In genomic region chr9:98778711-98779530, GRCh38 we compare ENCODE assay signal across 16 cellular contexts. TPM values are rescaled to one million over a fixed set of nuclear protein-coding genes. Genes with fewer than 3 reads are reported as not detected.
A peak's percentile ranks its signal among the peaks of the same experiment; 100 is the strongest.
DNase-seq lines count a peak whose midpoint lies in the region; ATAC-seq and TF ChIP-seq lines count a peak whose summit lies in the region.
"Had no signal": no experiment of that assay in that cellular context is flagged by ENCODE, and none has a peak within 500 bp of the region (broad histone marks: within the 10 kb centered on the region; RNA-seq: fewer than 3 reads in every experiment).

No MANE protein-coding gene starts in this region.

- no peak for TF ChIP-seq CTCF in astrocyte of the spinal cord (IDR thresholded peaks at IDR 0.05; ENCODE audit: low read depth, low read length)

- DNase-seq in HuH-7 (ENCODE audit: low spot score) (peak; percentile 70), astrocyte of the spinal cord (ENCODE audit: low read depth, low spot score) (peak; percentile 35), kidney tubule cell (ENCODE audit: low spot score) (peak; percentile 75), pulmonary artery endothelial cell (ENCODE audit: low read depth, low spot score) (peak; percentile 72), NCI-H748 treated with DMSO at 0.1 percent for 48 hours (lab: John Stamatoyannopoulos, UW) (no peak), MG63 (no peak)
- DNase-seq: activated CD4-positive, alpha-beta T cell treated with anti-CD3 and anti-CD28 coated beads for 36 hours; activated naive CD8-positive, alpha-beta T cell treated with anti-CD3 and anti-CD28 coated beads, Interleukin-2, amount 50 U/mL, for 24 hours; DMS79; Karpas-422; kidney glomerular epithelial cell; NCI-H1417 treated with DMSO at 0.1 percent for 48 hours; SHP77 treated with DMSO at 0.1 percent for 48 hours; T-helper 9 cell had no signal

- peaks cover 19% of the 10 kb centered on the region for H3K36me3 ChIP-seq in MG63

- no peak for ATAC-seq in GM19324 (IDR thresholded peaks at IDR 0.05; ENCODE audit: low FRiP score, unreplicated experiment)
- ATAC-seq: activated CD4-positive, alpha-beta T cell treated with anti-CD3 and anti-CD28 coated beads for 36 hours; activated naive CD8-positive, alpha-beta T cell treated with anti-CD3 and anti-CD28 coated beads, Interleukin-2, amount 50 U/mL, for 24 hours; naive thymus-derived CD4-positive, alpha-beta T cell had no signal

- H3K4me3 ChIP-seq in astrocyte of the spinal cord (ENCODE audit: low read depth, low read length) (no peak overlapping the region), MG63 (no peak overlapping the region)

- H3K9me3 ChIP-seq in MG63: no peaks in the 10 kb centered on the region

- in situ Hi-C loops in astrocyte of the spinal cord (cut with HindIII; ENCODE audit: low sequenced_read_pairs): no loop called here

- no peaks in the 10 kb centered on the region for H3K27me3 ChIP-seq in MG63

RNA-seq across cellular contexts. Expression of gene ANKS6, which starts 17.4 kb away (rescaled TPM):
- total RNA-seq in pulmonary artery endothelial cell: 13.3 and 13.5 TPM in 2 replicates
- 7.8 and 29.1 TPM in 2 replicates for total RNA-seq in MG63 (2014; rRNA removed; shearing (Covaris generic); ENCODE audit: low replicate concordance)

RNA-seq across cellular contexts. Expression of gene GALNT12, which starts 28.5 kb away (rescaled TPM):
- 0.74 and 1.2 TPM in 2 replicates for total RNA-seq in pulmonary artery endothelial cell
- 0.22 and 0.99 TPM in 2 replicates for total RNA-seq in MG63 (2014; rRNA removed; shearing (Covaris generic); ENCODE audit: low replicate concordance)

Comparison
In these comparisons a context has a peak if more than half of its experiments do, and no peak if none do; other contexts are left out.
1. DNase-seq: peak in HuH-7 (single experiment), astrocyte of the spinal cord (single experiment), kidney tubule cell (single experiment) and pulmonary artery endothelial cell (single experiment); none in NCI-H748 treated with DMSO at 0.1 percent for 48 hours (single experiment) and MG63 (single experiment).